ENCODE assay signal across 1 cellular context in genomic region chr2:113137827-113138226, GRCh38.
TF ChIP-seq lines count a peak whose summit lies in the region.

No MANE protein-coding gene starts in this region.

TF ChIP-seq in HCT116, 20 proteins besides CTCF, POLR2A, EP300 and RAD21 (continued from another document):
- TF ChIP-seq REST (IDR thresholded peaks at IDR 0.05; ENCODE audit: low read depth) (no peak), ELF1 (IDR thresholded peaks at IDR 0.05; ENCODE audit: borderline replicate concordance, low read depth) (no peak), EZH2phosphoT487 (IDR thresholded peaks at IDR 0.05; ENCODE audit: borderline replicate concordance) (no peak), MAX (IDR thresholded peaks at IDR 0.05) (no peak)
TF ChIP-seq in HCT116: peak in this region for 0.
